9 cellular contexts compared by ENCODE assay signal in the genomic region with DNA sequence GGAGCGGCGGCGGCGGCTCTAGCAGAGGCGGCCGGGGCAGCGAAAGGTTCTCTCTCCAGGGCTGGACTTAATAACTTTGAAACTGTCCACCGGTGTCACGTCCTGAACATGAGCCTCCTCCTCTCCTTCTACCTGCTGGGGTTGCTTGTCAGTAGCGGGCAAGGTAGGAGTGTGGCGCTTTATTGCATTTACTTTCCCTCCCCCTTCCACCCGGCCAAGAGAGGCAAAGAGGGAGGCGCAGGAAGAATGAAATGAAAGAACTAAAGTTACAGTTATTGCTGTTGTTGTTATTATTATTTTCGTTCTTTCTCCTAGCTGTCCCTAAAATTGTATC. TPM values are rescaled to one million over a fixed set of nuclear protein-coding genes. Genes with fewer than 3 reads are reported as not detected.
A peak's percentile ranks its signal among the peaks of the same experiment; 100 is the strongest.
DNase-seq lines count a peak whose midpoint lies in the region; ATAC-seq, FAIRE-seq and TF ChIP-seq lines count a peak whose summit lies in the region.
"Had no signal": no experiment of that assay in that cellular context is flagged by ENCODE, and none has a peak within 500 bp of the region (broad histone marks: within the 10 kb centered on the region; RNA-seq: fewer than 3 reads in every experiment).

No MANE protein-coding gene starts in this region.

- H3K9me3 ChIP-seq in esophagus (ENCODE audit: control insufficient read depth in 2 of 2, insufficient read depth in 1 of 2, low read depth in 1 of 2, low read length in 1 of 2) (no peaks in the 10 kb centered on the region), pancreas (no peaks in the 10 kb centered on the region)
- H3K9me3 ChIP-seq: neutrophil had no signal

- 1% methylated on average over 14 of the region's 14 CpGs for WGBS in esophagus, 2 donors
- WGBS in pancreas, 2 donors = 0 to 2% methylated on average over 14 of the region's 14 CpGs

- no peak for FAIRE-seq in pancreas (lab: Jason Lieb, UNC)

- ATAC-seq in GM18867 (IDR thresholded peaks at IDR 0.05; ENCODE audit: unreplicated experiment) (peak; percentile 17), pancreas (peak; percentile 51 to 67 (median 64))

- H3K27ac ChIP-seq in esophagus (ENCODE audit: low read depth in 2 of 2, low read length in 1 of 2) (no peak overlapping the region), pancreas (no peak overlapping the region)
- H3K27ac ChIP-seq: neutrophil had no signal

- H3K27me3 ChIP-seq in esophagus (ENCODE audit: control insufficient read depth in 1 of 2, insufficient read depth in 2 of 2, low read length in 2 of 2) (no peaks in the 10 kb centered on the region), pancreas (peaks cover 0 to 3% (median under 1%) of the 10 kb centered on the region in 4 donors)

- DNase-seq in KBM-7 (peak; percentile 65), pancreas (no peak), cerebellar nuclear complex (lab: John Stamatoyannopoulos, UW) (no peak), SK-N-DZ (ENCODE audit: low spot score) (no peak), NCI-H2081 treated with DMSO at 0.1 percent for 48 hours (lab: John Stamatoyannopoulos, UW) (no peak), EL (no peak)

- H3K36me3 ChIP-seq in esophagus (ENCODE audit: control insufficient read depth in 2 of 2, insufficient read depth in 2 of 2, low read length in 1 of 2) (no peaks in the 10 kb centered on the region), pancreas (no peaks in the 10 kb centered on the region)
- H3K36me3 ChIP-seq: neutrophil had no signal

- H3K4me3 ChIP-seq in esophagus (ENCODE audit: low read depth in 1 of 2, low read length in 2 of 2) (peak overlapping the region; percentile 40 to 41), pancreas (peak overlapping the region in 3 of 4 donors; percentile 39 to 43 (median 43))

- in situ Hi-C loops in KBM-7 (cut with MboI; ENCODE audit: low pct_unique_long_range_greater_than_20kb, low sequenced_read_pairs) = no loop called here

- TF ChIP-seq CTCF in pancreas (IDR thresholded peaks at IDR 0.05) = no peak

- peaks cover 0 to 4% of the 10 kb centered on the region in 2 donors for H3K4me1 ChIP-seq in esophagus (ENCODE audit: control insufficient read depth in 2 of 2, insufficient read depth in 2 of 2, low read length in 1 of 2)
- peaks cover 0 to 12% (median 0%) of the 10 kb centered on the region in 3 donors for H3K4me1 ChIP-seq in pancreas

- intact Hi-C loops in pancreas (cut with DNase I) = no loop called here

RNA-seq across cellular contexts. Expression of gene NCAM2, which starts 0.2 kb away (rescaled TPM):
- polyA plus RNA-seq in esophagus = under 1 TPM; 0.04 to 0.08 TPM
- 1 to 10 TPM in 1 of 6 donors, under 1 TPM in 5; 0.14 to 1.0 (median 0.37) TPM for total RNA-seq in pancreas
- polyA plus RNA-seq in pancreas = under 1 TPM; under 0.01 to 0.28 TPM
- 5.5 and 8.6 TPM in 2 replicates for polyA plus RNA-seq in SK-N-DZ (2014; cell fraction: cytosol; rRNA removed)
- polyA plus RNA-seq in SK-N-DZ (2014; cell fraction: nucleus; rRNA removed) = 3.0 TPM in 2 replicates
